Comparison of ENCODE assay signal across 20 cellular contexts in the genomic region with DNA sequence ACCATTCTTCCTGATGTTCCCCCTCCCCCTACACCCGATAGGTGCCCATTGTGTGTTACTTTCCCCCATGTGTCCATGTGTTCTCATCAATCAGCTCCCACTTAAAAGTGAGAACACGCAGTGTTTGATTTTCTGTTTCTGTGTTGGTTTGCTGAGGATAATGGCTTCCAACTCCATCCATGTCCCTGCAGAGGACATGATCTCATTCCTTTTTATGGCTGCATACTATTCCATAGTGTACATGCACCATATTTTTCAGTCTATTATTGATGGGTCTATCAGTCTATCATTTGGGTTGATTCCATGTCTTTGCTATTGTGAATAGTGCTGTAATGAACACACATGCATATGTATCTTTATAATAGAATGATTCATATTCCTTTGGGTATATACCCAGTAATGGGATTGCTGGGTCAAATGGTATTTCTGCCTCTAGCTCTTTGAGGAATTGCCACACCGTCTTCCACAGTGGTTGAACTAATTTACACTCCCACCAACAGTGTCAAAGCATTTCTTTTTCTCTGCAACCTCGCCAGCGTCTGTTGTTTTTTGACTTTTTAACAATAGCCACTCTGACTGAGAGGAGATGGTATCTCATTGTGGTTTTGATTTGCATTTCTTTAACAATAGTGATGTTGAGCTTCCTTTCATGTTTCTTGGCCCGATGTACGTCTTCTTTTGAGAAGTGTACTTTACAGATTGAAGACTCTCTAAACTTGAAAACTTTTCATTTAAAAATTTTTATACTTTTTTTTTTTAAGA.
"Had no signal": no experiment of that assay in that cellular context is flagged by ENCODE, and none has a peak within 500 bp of the region (broad histone marks: within the 10 kb centered on the region; RNA-seq: fewer than 3 reads in every experiment).

No MANE protein-coding gene starts in this region.

- H3K27me3 ChIP-seq: right atrium auricular region, tibial nerve had no signal

- DNase-seq: activated B cell treated with CpG ODN at 0.5 μM for 24 hours; activated CD4-positive, alpha-beta T cell treated with anti-CD3 and anti-CD28 coated beads, Interleukin-2, amount 10 ng/mL, durations not matched to agents 24 days and 14 days; activated CD8-positive, alpha-beta memory T cell treated with anti-CD3 and anti-CD28 coated beads, Interleukin-2, amount 50 U/mL, for 48 hours; activated gamma-delta T cell treated with Interleukin-2 at 50 U/mL for 16 hours; activated naive CD8-positive, alpha-beta T cell treated with anti-CD3 and anti-CD28 coated beads for 36 hours; activated T-cell treated with anti-CD3 and anti-CD28 coated beads, Interleukin-2, amount 50 U/mL, for 72 hours; amygdala; endodermal cell; erythroblast; hippocampal formation; kidney; left lung; nucleus accumbens; small intestine; stimulated activated CD4-positive, alpha-beta T cell treated with anti-CD3 and anti-CD28 coated beads, Interleukin-4, amount 100 ng/mL, for 24 hours; stimulated activated naive CD4-positive, alpha-beta T cell had no signal

- H3K4me3 ChIP-seq: left lung, right atrium auricular region, tibial nerve had no signal

- H3K27ac ChIP-seq: left lung, right atrium auricular region, tibial nerve had no signal

- H3K9me3 ChIP-seq: left lung, right atrium auricular region had no signal

- H3K4me1 ChIP-seq: left lung, right atrium auricular region, tibial nerve had no signal

- ATAC-seq: activated T-cell treated with anti-CD3 and anti-CD28 coated beads, Interleukin-2, amount 50 U/mL, for 72 hours; left lung; natural killer cell treated with Interleukin-12 subunit alpha and Interleukin-12 subunit beta and Interleukin-15 and Interleukin-18, amount 100 ng/mL, for 72 hours had no signal

- H3K36me3 ChIP-seq: left lung, right atrium auricular region, tibial nerve had no signal

- FAIRE-seq: bronchial epithelial cell, kidney, small intestine had no signal
